Comparison of ENCODE assay signal across 17 cellular contexts in genomic region chr5:57346336-57346735, GRCh38.
A peak's percentile ranks its signal among the peaks of the same experiment; 100 is the strongest.
DNase-seq lines count a peak whose midpoint lies in the region; ATAC-seq and TF ChIP-seq lines count a peak whose summit lies in the region.
"Had no signal": no experiment of that assay in that cellular context is flagged by ENCODE, and none has a peak within 500 bp of the region (broad histone marks: within the 10 kb centered on the region; RNA-seq: fewer than 3 reads in every experiment).

No MANE protein-coding gene starts in this region.

- H3K4me3 ChIP-seq in IMR-90 (ENCODE audit: insufficient read depth, low read depth, low read length), result no peak overlapping the region
- no peak overlapping the region for H3K4me3 ChIP-seq in fibroblast of pulmonary artery (replicated peaks; ENCODE audit: low read depth, low read length)
- no peak overlapping the region for H3K4me3 ChIP-seq in mesendoderm (ENCODE audit: low read length)
- no peak overlapping the region for H3K4me3 ChIP-seq in CD8-positive, alpha-beta memory T cell (ENCODE audit: low read length)
- H3K4me3 ChIP-seq: A549, HAP-1 had no signal

- no peaks in the 10 kb centered on the region for H3K36me3 Mint-ChIP-seq in CD8-positive, alpha-beta memory T cell
- H3K36me3 Mint-ChIP-seq: CD4-positive, alpha-beta memory T cell had no signal

- dilution Hi-C loops in IMR-90 (cut with HindIII; ENCODE audit: low sequenced_read_pairs, unreplicated experiment), result no loop called here

- H2BK20ac ChIP-seq in IMR-90 (ENCODE audit: low read depth, low read length), result peak overlapping the region; percentile 17; the same call in 1 of the 2 replicates

- no peak overlapping the region for H3K23ac ChIP-seq in IMR-90 (ENCODE audit: low read depth, low read length)
- H3K23ac ChIP-seq in mesendoderm (ENCODE audit: low read length), result no peak overlapping the region

- H2AK5ac ChIP-seq in IMR-90 (ENCODE audit: low read depth, low read length), result no peak overlapping the region
- no peak overlapping the region for H2AK5ac ChIP-seq in mesendoderm (ENCODE audit: low read length)

- no peak overlapping the region for H3K9ac ChIP-seq in IMR-90 (ENCODE audit: low read depth, low read length)
- H3K9ac ChIP-seq in mesendoderm (ENCODE audit: low read length), result no peak overlapping the region

- H4K20me1 ChIP-seq in IMR-90 (ENCODE audit: insufficient read depth, low read length), result no peaks in the 10 kb centered on the region

- peak overlapping the region in 1 of 8 donors; percentile 61 for H3K27ac Mint-ChIP-seq in CD8-positive, alpha-beta memory T cell
- H3K27ac Mint-ChIP-seq: CD4-positive, alpha-beta memory T cell had no signal

- intact Hi-C loops in IMR-90 (cut with micrococcal nuclease), result no loop called here

- CTCF ChIA-PET in IMR-90 (lab: Yijun Ruan, JAX), result no interaction called here
- CTCF ChIA-PET in CD8-positive, alpha-beta memory T cell (lab: Charles Lee), result no interaction called here

- H2BK15ac ChIP-seq in IMR-90 (ENCODE audit: low read depth, low read length) (no peak overlapping the region), mesendoderm (replicated peaks; ENCODE audit: low read depth) (no peak overlapping the region)

- H3K14ac ChIP-seq in IMR-90 (replicated peaks; ENCODE audit: low read depth, low read length), result no peak overlapping the region

- H4K91ac ChIP-seq in IMR-90 (ENCODE audit: insufficient read depth, low read depth, low read length), result no peak overlapping the region

- H3K9me1 ChIP-seq in IMR-90 (ENCODE audit: insufficient read depth, low read length), result no peaks in the 10 kb centered on the region

- no CpG with 5 or more reads among the region's 2 CpGs for WGBS in IMR-90 (ENCODE audit: extremely low coverage in 2 of 2, insufficient read length in 1 of 2), 2 experiments
- WGBS in mesendoderm (ENCODE audit: extremely low coverage, insufficient coverage, low lambda C conversion rate), result no CpG with 5 or more reads among the region's 2 CpGs

- no peak overlapping the region for H4K5ac ChIP-seq in IMR-90 (ENCODE audit: low read depth, low read length)
- no peak overlapping the region for H4K5ac ChIP-seq in mesendoderm (ENCODE audit: low read length)

- no peak overlapping the region for H2BK120ac ChIP-seq in IMR-90 (ENCODE audit: low read depth, low read length)
- H2BK120ac ChIP-seq in mesendoderm (ENCODE audit: low read depth, low read length), result no peak overlapping the region

- ATAC-seq in IMR-90 (ENCODE audit: low read depth) (no peak), GM18868 (IDR thresholded peaks at IDR 0.05; ENCODE audit: unreplicated experiment) (no peak)
- ATAC-seq: A549 had no signal

- no peak overlapping the region for H3K27ac ChIP-seq in IMR-90 (ENCODE audit: insufficient read depth, low read length)
- H3K27ac ChIP-seq in mesendoderm (ENCODE audit: low read depth, low read length), result no peak overlapping the region
- no peak overlapping the region for H3K27ac ChIP-seq in CD8-positive, alpha-beta memory T cell (ENCODE audit: low read depth, low read length)
- H3K27ac ChIP-seq: A549, C4-2B had no signal

- TF ChIP-seq CTCF in IMR-90 (conservative IDR thresholded peaks at IDR 0.05; ENCODE audit: low read depth, low read length), result no peak
- TF ChIP-seq CTCF in fibroblast of pulmonary artery (IDR thresholded peaks at IDR 0.05; ENCODE audit: low read length, missing control alignments), result no peak

- H3K27me3 ChIP-seq in IMR-90 (ENCODE audit: control insufficient read depth, insufficient read depth, low read length) (no peaks in the 10 kb centered on the region), mesendoderm (ENCODE audit: insufficient read depth, low read length, poor library complexity) (no peaks in the 10 kb centered on the region)
- H3K27me3 ChIP-seq in CD8-positive, alpha-beta memory T cell (ENCODE audit: insufficient read depth, low read length, poor library complexity, severe bottlenecking), result no peaks in the 10 kb centered on the region
- H3K27me3 ChIP-seq: BE2C had no signal

- H3K9me3 ChIP-seq in IMR-90 (ENCODE audit: control insufficient read depth, insufficient read depth, low read length), result peaks cover 4% of the 10 kb centered on the region; the same call in 1 of the 2 replicates
- no peaks in the 10 kb centered on the region for H3K9me3 ChIP-seq in CD8-positive, alpha-beta memory T cell (ENCODE audit: low read length)
- H3K9me3 ChIP-seq: A549, BE2C, HAP-1 had no signal

- TF ChIP-seq RAD21 in IMR-90 (IDR thresholded peaks at IDR 0.05; ENCODE audit: low read length), result no peak

- H3K9me3 Mint-ChIP-seq in CD8-positive, alpha-beta memory T cell, result peaks cover 0 to 5% (median 0%) of the 10 kb centered on the region in 5 donors

- DNase-seq in IMR-90 (no peak), amniotic epithelial cell (ENCODE audit: low read depth) (peak; percentile 95), fibroblast of pulmonary artery (ENCODE audit: low read depth) (peak; percentile 89), mesendoderm (peak; percentile 57), NOMO-1 treated with dmso at 0.1 percent for 144 hours (lab: John Stamatoyannopoulos, UW; ENCODE audit: unreplicated experiment) (no peak)
- DNase-seq in activated CD4-positive, alpha-beta T cell treated with anti-CD3 and anti-CD28 coated beads, Interleukin-2, amount 50 U/mL, for 48 hours, result no peak
- DNase-seq in CD8-positive, alpha-beta memory T cell, result no peak
- DNase-seq: BE2C; CD4-positive, alpha-beta memory T cell; COR-L47; DMS153; DMS79 treated with DMSO at 0.1 percent for 48 hours; EL had no signal

- peaks cover 2% of the 10 kb centered on the region; the same call in 1 of the 2 replicates for H3K4me1 ChIP-seq in IMR-90 (ENCODE audit: control insufficient read depth, insufficient read depth, low read length)
- H3K4me1 ChIP-seq in mesendoderm (ENCODE audit: control insufficient read depth, low read depth, low read length), result no peaks in the 10 kb centered on the region
- no peaks in the 10 kb centered on the region for H3K4me1 ChIP-seq in CD8-positive, alpha-beta memory T cell (ENCODE audit: insufficient read depth, low read length)
- H3K4me1 ChIP-seq: A549, HAP-1 had no signal

- H4K8ac ChIP-seq in IMR-90 (ENCODE audit: low read depth in 2 of 2, low read length in 2 of 2) (no peak overlapping the region; a peak in 1 of 4 replicates), mesendoderm (ENCODE audit: low read depth, low read length) (no peak overlapping the region)

- no peak overlapping the region for H2AFZ ChIP-seq in IMR-90 (replicated peaks; ENCODE audit: low read length, poor library complexity)

- POLR2A ChIA-PET in IMR-90 (lab: Charles Lee; ENCODE audit: unreplicated experiment), result no interaction called here
- POLR2A ChIA-PET in CD8-positive, alpha-beta memory T cell (lab: Charles Lee), result no interaction called here

- H2BK5ac ChIP-seq in IMR-90 (ENCODE audit: low read depth, low read length, poor library complexity, severe bottlenecking) (no peak overlapping the region), mesendoderm (ENCODE audit: low read length) (no peak overlapping the region)

- H3K56ac ChIP-seq in IMR-90 (ENCODE audit: extremely low read depth, insufficient read depth, low read length) (no peak overlapping the region), mesendoderm (ENCODE audit: low read length) (no peak overlapping the region)

- H3K4ac ChIP-seq in IMR-90 (ENCODE audit: low read depth, low read length) (no peak overlapping the region), mesendoderm (ENCODE audit: low read depth, low read length) (no peak overlapping the region)

- in situ Hi-C loops in IMR-90 (cut with MboI; ENCODE audit: low sequenced_read_pairs), result no loop called here

- TF ChIP-seq POLR2A in IMR-90 (IDR thresholded peaks at IDR 0.05; ENCODE audit: low read depth, low read length), result no peak

- BruUV-seq in IMR-90 (replicated peaks; lab: Mats Ljungman, UMichigan), result no TSS peak

- H3K18ac ChIP-seq in IMR-90 (ENCODE audit: low read depth, low read length), result no peak overlapping the region
- H3K18ac ChIP-seq in mesendoderm (ENCODE audit: low read length), result no peak overlapping the region

- no peak overlapping the region for H3K4me2 ChIP-seq in IMR-90 (ENCODE audit: low read depth, low read length)
- no peak overlapping the region for H3K4me2 ChIP-seq in mesendoderm (ENCODE audit: low read length)
- H3K4me2 ChIP-seq: A549 had no signal

- H3K79me2 ChIP-seq in mesendoderm (ENCODE audit: control insufficient read depth, insufficient read depth, low read length), result no peaks in the 10 kb centered on the region

- H3K4me1 Mint-ChIP-seq in CD8-positive, alpha-beta memory T cell, result no peaks in the 10 kb centered on the region
- H3K4me1 Mint-ChIP-seq: CD4-positive, alpha-beta memory T cell had no signal

- H3K36me3 ChIP-seq in IMR-90 (ENCODE audit: control insufficient read depth, insufficient read depth, low read length) (no peaks in the 10 kb centered on the region), mesendoderm (ENCODE audit: control insufficient read depth, insufficient read depth, low read length) (no peaks in the 10 kb centered on the region)
- no peaks in the 10 kb centered on the region for H3K36me3 ChIP-seq in CD8-positive, alpha-beta memory T cell (ENCODE audit: insufficient read depth, low read length)
- H3K36me3 ChIP-seq: BE2C, HAP-1 had no signal

- peaks cover 1 to 4% of the 10 kb centered on the region in 2 donors for H3K27me3 Mint-ChIP-seq in CD8-positive, alpha-beta memory T cell

- H2AK9ac ChIP-seq in IMR-90 (replicated peaks; ENCODE audit: low read depth, low read length, poor library complexity), result no peak overlapping the region

- H3K4me3 Mint-ChIP-seq in CD8-positive, alpha-beta memory T cell, result no peak overlapping the region
- H3K4me3 Mint-ChIP-seq: CD4-positive, alpha-beta memory T cell had no signal

- H3K79me1 ChIP-seq in IMR-90 (ENCODE audit: low read depth in 1 of 2, low read length in 2 of 2), result no peaks in the 10 kb centered on the region
- H3K79me1 ChIP-seq in mesendoderm (ENCODE audit: low read length), result no peaks in the 10 kb centered on the region

TF ChIP-seq in IMR-90, 13 proteins besides CTCF, POLR2A, EP300 and RAD21:
- TF ChIP-seq RCOR1 (IDR thresholded peaks at IDR 0.05; ENCODE audit: insufficient replicate concordance, low read length) (no peak), CEBPB (IDR thresholded peaks at IDR 0.05; ENCODE audit: low read depth, low read length) (peak; percentile 45)
- TF ChIP-seq, protein P1, sequence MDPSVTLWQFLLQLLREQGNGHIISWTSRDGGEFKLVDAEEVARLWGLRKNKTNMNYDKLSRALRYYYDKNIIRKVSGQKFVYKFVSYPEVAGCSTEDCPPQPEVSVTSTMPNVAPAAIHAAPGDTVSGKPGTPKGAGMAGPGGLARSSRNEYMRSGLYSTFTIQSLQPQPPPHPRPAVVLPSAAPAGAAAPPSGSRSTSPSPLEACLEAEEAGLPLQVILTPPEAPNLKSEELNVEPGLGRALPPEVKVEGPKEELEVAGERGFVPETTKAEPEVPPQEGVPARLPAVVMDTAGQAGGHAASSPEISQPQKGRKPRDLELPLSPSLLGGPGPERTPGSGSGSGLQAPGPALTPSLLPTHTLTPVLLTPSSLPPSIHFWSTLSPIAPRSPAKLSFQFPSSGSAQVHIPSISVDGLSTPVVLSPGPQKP (IDR thresholded peaks at IDR 0.05; ENCODE audit: borderline replicate concordance, low read depth, low read length), result no peak

Comparison
In these comparisons a context has a peak if more than half of its experiments do, and no peak if none do; other contexts are left out.
1. DNase-seq: peak in amniotic epithelial cell (single experiment), fibroblast of pulmonary artery (single experiment) and mesendoderm (single experiment); none in IMR-90 (single experiment), activated CD4-positive, alpha-beta T cell treated with anti-CD3 and anti-CD28 coated beads, Interleukin-2, amount 50 U/mL, for 48 hours (0 of 2), NOMO-1 treated with dmso at 0.1 percent for 144 hours (single experiment) and CD8-positive, alpha-beta memory T cell (0 of 5).